In the genomic region with DNA sequence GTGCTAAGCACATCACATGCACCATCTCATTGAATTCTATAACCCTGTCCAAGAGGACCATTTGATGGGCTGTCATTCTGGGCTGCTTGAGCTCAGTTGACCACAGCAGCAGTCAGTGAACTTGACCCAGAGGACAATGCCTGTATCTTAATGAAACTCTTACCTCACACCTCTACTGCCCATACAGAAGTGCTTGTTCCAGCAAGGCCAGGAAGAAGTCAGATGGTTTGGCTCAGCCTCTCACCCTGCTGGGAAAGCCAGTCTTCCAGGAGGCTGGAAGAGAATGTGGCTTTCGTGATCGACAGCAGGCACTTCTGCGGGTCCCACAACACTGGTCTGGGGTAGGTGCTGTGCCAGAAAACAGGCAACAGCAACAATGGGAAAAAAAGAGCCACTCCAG, we compare ENCODE assay signal across 28 cellular contexts. TPM values are rescaled to one million over a fixed set of nuclear protein-coding genes. Genes with fewer than 3 reads are reported as not detected.
"Had no signal": no experiment of that assay in that cellular context is flagged by ENCODE, and none has a peak within 500 bp of the region (broad histone marks: within the 10 kb centered on the region; RNA-seq: fewer than 3 reads in every experiment).

No MANE protein-coding gene starts in this region.

- ATAC-seq: naive thymus-derived CD4-positive, alpha-beta T cell; natural killer cell; psoas muscle; sciatic nerve; stimulated activated memory B cell treated with anti-CD40 and anti-IgM and Interleukin-4, amounts not matched to agents 10 μg/mL and 1 μg/mL and 100 μg/mL, for 72 hours; stimulated activated naive CD8-positive, alpha-beta T cell treated with anti-CD3 and anti-CD28 coated beads, Interleukin-15, amount 100 ng/mL, for 72 hours; stimulated activated naive CD8-positive, alpha-beta T cell treated with anti-CD3 and anti-CD28 coated beads, Interleukin-15, Interleukin-2, amounts not matched to agents 100 U/mL and 50 U/mL, for 24 hours; upper lobe of right lung had no signal

- H3K27me3 ChIP-seq: neural progenitor cell, ovary, suprapubic skin, testis, transverse colon, upper lobe of right lung, uterus had no signal

- H3K36me3 ChIP-seq: neural progenitor cell, ovary, spleen, suprapubic skin, tibial artery, transverse colon, upper lobe of right lung, uterus had no signal

- DNase-seq: naive thymus-derived CD4-positive, alpha-beta T cell; natural killer cell; occipital lobe; ovary; posterior cingulate gyrus; psoas muscle; spleen; stimulated activated CD4-positive, alpha-beta T cell treated with anti-CD3 and anti-CD28 coated beads, Interleukin-12 subunit alpha, Interleukin-12 subunit beta, amount 100 ng/mL, for 4 hours; stimulated activated CD4-positive, alpha-beta T cell treated with anti-CD3 and anti-CD28 coated beads, Interleukin-1b, Interleukin-23, amount 100 ng/mL, for 48 hours; stimulated activated CD4-positive, alpha-beta T cell treated with anti-CD3 and anti-CD28 coated beads, Interleukin-4, amount 100 ng/mL, for 1 hour; stimulated activated CD4-positive, alpha-beta T cell treated with anti-CD3 and anti-CD28 coated beads, Interleukin-4, amount 100 ng/mL, for 4 hours; stimulated activated CD8-positive, alpha-beta memory T cell treated with anti-CD3 and anti-CD28 coated beads, Interleukin-4, amount 100 ng/mL, for 48 hours; stimulated activated naive CD4-positive, alpha-beta T cell; stimulated activated naive CD8-positive, alpha-beta T cell treated with anti-CD3 and anti-CD28 coated beads, Interleukin-15, amount 100 ng/mL, for 72 hours; stimulated activated naive CD8-positive, alpha-beta T cell treated with anti-CD3 and anti-CD28 coated beads, Interleukin-15, Interleukin-2, amounts not matched to agents 100 U/mL and 50 U/mL, for 24 hours; substantia nigra; testis; tibial artery; transverse colon; upper lobe of right lung; uterus had no signal

- H3K27ac ChIP-seq: neural progenitor cell, ovary, parathyroid adenoma, psoas muscle, skin epidermis, spleen, suprapubic skin, testis, tibial artery, transverse colon, upper lobe of right lung, uterus had no signal

- H3K4me3 ChIP-seq: neural progenitor cell, ovary, psoas muscle, skin epidermis, smooth muscle cell, spleen, suprapubic skin, testis, tibial artery, transverse colon, upper lobe of right lung, uterus had no signal

- H3K4me1 ChIP-seq: neural progenitor cell, psoas muscle, spleen, suprapubic skin, tibial artery, transverse colon, upper lobe of right lung, uterus had no signal

- H3K9me3 ChIP-seq: ovary, psoas muscle, spleen, suprapubic skin, testis, tibial artery, transverse colon, upper lobe of right lung, uterus had no signal

RNA-seq across cellular contexts. Expression of a gene that starts 47.3 kb away (rescaled TPM):
- total RNA-seq: naive thymus-derived CD4-positive, alpha-beta T cell; natural killer cell; transverse colon had no signal
- polyA plus RNA-seq: naive thymus-derived CD4-positive, alpha-beta T cell; psoas muscle had no signal
